ENCODE assay signal across 25 cellular contexts in genomic region chr11:30683176-30683575, GRCh38.
"Had no signal": no experiment of that assay in that cellular context is flagged by ENCODE, and none has a peak within 500 bp of the region (broad histone marks: within the 10 kb centered on the region; RNA-seq: fewer than 3 reads in every experiment).

No MANE protein-coding gene starts in this region.

- H3K9me3 Mint-ChIP-seq: activated CD4-positive, alpha-beta T cell treated with anti-CD3 and anti-CD28 coated beads, Interleukin-2, amount 10 ng/mL, durations not matched to agents 24 days and 14 days; natural killer cell treated with Interleukin-12 subunit alpha and Interleukin-12 subunit beta and Interleukin-15 and Interleukin-18, amount 100 ng/mL, for 72 hours had no signal

- H3K27me3 Mint-ChIP-seq: activated CD4-positive, alpha-beta T cell treated with anti-CD3 and anti-CD28 coated beads, Interleukin-2, amount 10 ng/mL, durations not matched to agents 24 days and 14 days; activated naive CD8-positive, alpha-beta T cell treated with anti-CD3 and anti-CD28 coated beads, Interleukin-2, amount 50 U/mL, for 24 hours; dendritic cell treated with granulocyte-macrophage colony-stimulating factor and Interleukin-4, amounts not matched to agents 40 ng/mL and 50 ng/mL, for 4 days; natural killer cell treated with Interleukin-12 subunit alpha and Interleukin-12 subunit beta and Interleukin-15 and Interleukin-18, amount 100 ng/mL, for 72 hours; progenitor cell of endocrine pancreas; stimulated activated naive CD8-positive, alpha-beta T cell treated with anti-CD3 and anti-CD28 coated beads, Interleukin-15, Interleukin-2, amounts not matched to agents 100 ng/mL and 50 ng/mL, for 24 hours; type B pancreatic cell had no signal

- H3K4me3 ChIP-seq: breast epithelium, esophagus muscularis mucosa, lower lobe of right lung, right atrium auricular region, skin epidermis had no signal

- H3K9me3 ChIP-seq: breast epithelium, esophagus muscularis mucosa, lower lobe of right lung, right atrium auricular region had no signal

- H3K27ac Mint-ChIP-seq: activated CD4-positive, alpha-beta T cell treated with anti-CD3 and anti-CD28 coated beads, Interleukin-2, amount 10 ng/mL, durations not matched to agents 24 days and 14 days; activated CD8-positive, alpha-beta T cell treated with anti-CD3 and anti-CD28 coated beads, Interleukin-2, amount 10 ng/mL, durations not matched to agents 7 days and 5 days; activated naive CD4-positive, alpha-beta T cell treated with anti-CD3 and anti-CD28 coated beads for 36 hours; activated naive CD8-positive, alpha-beta T cell treated with anti-CD3 and anti-CD28 coated beads, Interleukin-2, amount 50 U/mL, for 24 hours; dendritic cell treated with granulocyte-macrophage colony-stimulating factor and Interleukin-4, amounts not matched to agents 40 ng/mL and 50 ng/mL, for 4 days; natural killer cell treated with Interleukin-12 subunit alpha and Interleukin-12 subunit beta and Interleukin-15 and Interleukin-18, amount 100 ng/mL, for 72 hours; progenitor cell of endocrine pancreas; stimulated activated naive CD8-positive, alpha-beta T cell treated with anti-CD3 and anti-CD28 coated beads, Interleukin-15, Interleukin-2, amounts not matched to agents 100 ng/mL and 50 ng/mL, for 24 hours; type B pancreatic cell had no signal

- H3K36me3 Mint-ChIP-seq: type B pancreatic cell had no signal

- H3K4me3 Mint-ChIP-seq: activated CD4-positive, alpha-beta T cell treated with anti-CD3 and anti-CD28 coated beads, Interleukin-2, amount 10 ng/mL, durations not matched to agents 24 days and 14 days; activated CD8-positive, alpha-beta T cell treated with anti-CD3 and anti-CD28 coated beads, Interleukin-2, amount 10 ng/mL, durations not matched to agents 7 days and 5 days; activated naive CD4-positive, alpha-beta T cell treated with anti-CD3 and anti-CD28 coated beads for 36 hours; activated naive CD8-positive, alpha-beta T cell treated with anti-CD3 and anti-CD28 coated beads, Interleukin-2, amount 50 U/mL, for 24 hours; activated T-cell treated with anti-CD3 and anti-CD28 coated beads, Interleukin-2, amount 50 U/mL, for 4 hours; dendritic cell treated with granulocyte-macrophage colony-stimulating factor and Interleukin-4, amounts not matched to agents 40 ng/mL and 50 ng/mL, for 4 days; natural killer cell treated with Interleukin-12 subunit alpha and Interleukin-12 subunit beta and Interleukin-15 and Interleukin-18, amount 100 ng/mL, for 72 hours; stimulated activated naive CD8-positive, alpha-beta T cell treated with anti-CD3 and anti-CD28 coated beads, Interleukin-15, Interleukin-2, amounts not matched to agents 100 ng/mL and 50 ng/mL, for 24 hours; type B pancreatic cell had no signal

- DNase-seq: activated CD4-positive, alpha-beta T cell treated with anti-CD3 and anti-CD28 coated beads, Interleukin-2, amount 10 ng/mL, durations not matched to agents 24 days and 14 days; activated CD4-positive, CD25-positive, alpha-beta regulatory T cell; activated CD8-positive, alpha-beta T cell treated with anti-CD3 and anti-CD28 coated beads, Interleukin-2, amount 10 ng/mL, durations not matched to agents 7 days and 5 days; activated naive CD4-positive, alpha-beta T cell treated with anti-CD3 and anti-CD28 coated beads for 36 hours; activated naive CD8-positive, alpha-beta T cell treated with anti-CD3 and anti-CD28 coated beads, Interleukin-2, amount 50 U/mL, for 24 hours; activated T-cell treated with anti-CD3 and anti-CD28 coated beads, Interleukin-2, amount 50 U/mL, for 4 hours; aorta; cerebellar nuclear complex; effector CD8-positive, alpha-beta T cell; glutamatergic neuron; hypothalamus; lower lobe of right lung; nucleus accumbens; stimulated activated CD4-positive, alpha-beta T cell treated with anti-CD3 and anti-CD28 coated beads, Interleukin-2, amount 100 ng/mL, for 48 hours; T-helper 9 cell had no signal

- H3K4me1 Mint-ChIP-seq: activated CD4-positive, alpha-beta T cell treated with anti-CD3 and anti-CD28 coated beads, Interleukin-2, amount 10 ng/mL, durations not matched to agents 24 days and 14 days; activated naive CD8-positive, alpha-beta T cell treated with anti-CD3 and anti-CD28 coated beads, Interleukin-2, amount 50 U/mL, for 24 hours had no signal

- ATAC-seq: activated CD8-positive, alpha-beta T cell treated with anti-CD3 and anti-CD28 coated beads, Interleukin-2, amount 10 ng/mL, durations not matched to agents 7 days and 5 days; activated naive CD8-positive, alpha-beta T cell treated with anti-CD3 and anti-CD28 coated beads, Interleukin-2, amount 50 U/mL, for 24 hours; activated T-cell treated with anti-CD3 and anti-CD28 coated beads, Interleukin-2, amount 50 U/mL, for 4 hours; foreskin keratinocyte; lower lobe of right lung; natural killer cell treated with Interleukin-12 subunit alpha and Interleukin-12 subunit beta and Interleukin-15 and Interleukin-18, amount 100 ng/mL, for 72 hours had no signal
